Comparison of ENCODE assay signal across 24 cellular contexts in genomic region chr2:127465258-127465657, GRCh38. TPM values are rescaled to one million over a fixed set of nuclear protein-coding genes. Genes with fewer than 3 reads are reported as not detected.
DNase-seq lines count a peak whose midpoint lies in the region; ATAC-seq, FAIRE-seq and TF ChIP-seq lines count a peak whose summit lies in the region.
"Had no signal": no experiment of that assay in that cellular context is flagged by ENCODE, and none has a peak within 500 bp of the region (broad histone marks: within the 10 kb centered on the region; RNA-seq: fewer than 3 reads in every experiment).

No MANE protein-coding gene starts in this region.

- no peaks in the 10 kb centered on the region; the same call in 1 of the 2 replicates for H4K20me1 ChIP-seq in K562 (replicated peaks; ENCODE audit: control insufficient read depth, insufficient read depth, low read length)

- H3K4me1 Mint-ChIP-seq in activated CD4-positive, alpha-beta memory T cell treated with anti-CD3 and anti-CD28 coated beads for 36 hours (ENCODE audit: low read depth) = peaks cover 37% of the 10 kb centered on the region
- peaks cover 13% of the 10 kb centered on the region for H3K4me1 Mint-ChIP-seq in activated CD4-positive, alpha-beta memory T cell treated with anti-CD3 and anti-CD28 coated beads, Interleukin-2, amount 10 ng/mL, durations not matched to agents 7 days and 5 days
- peaks cover 13% of the 10 kb centered on the region for H3K4me1 Mint-ChIP-seq in T-helper 2 cell treated with Interferon-gamma antibody and Interleukin-4, amounts not matched to agents 5 μg/mL and 100 μg/mL, for 36 hours (ENCODE audit: low read depth)

- no peak; the same call in 1 of the 3 replicates for ATAC-seq in K562
- no peak for ATAC-seq in GM18861 (IDR thresholded peaks at IDR 0.05; ENCODE audit: unreplicated experiment)
- no peak for ATAC-seq in HG02763 (IDR thresholded peaks at IDR 0.05; ENCODE audit: unreplicated experiment)
- ATAC-seq: A549; CD8-positive, alpha-beta T cell; gastroesophageal sphincter; natural killer cell treated with Interleukin-12 subunit alpha and Interleukin-12 subunit beta and Interleukin-15 and Interleukin-18, amount 100 ng/mL, for 72 hours; Right ventricle myocardium inferior had no signal

- peak; percentile 36 for DNase-seq in activated CD4-positive, alpha-beta memory T cell treated with anti-CD3 and anti-CD28 coated beads for 36 hours
- DNase-seq in activated CD4-positive, alpha-beta memory T cell treated with anti-CD3 and anti-CD28 coated beads, Interleukin-2, amount 10 ng/mL, durations not matched to agents 7 days and 5 days = no peak
- DNase-seq in GM12891 (ENCODE audit: insufficient read length, low spot score) (no peak), K562 (ENCODE audit: extremely low read depth in 1 of 4, low spot score in 3 of 4) (peak in 1 of 4 experiments; percentile 16), RPMI8226 (no peak)
- DNase-seq in T-helper 2 cell treated with Interferon-gamma antibody and Interleukin-4, amounts not matched to agents 5 μg/mL and 100 μg/mL, for 36 hours (ENCODE audit: low spot score) = peak; percentile 75
- DNase-seq: activated CD4-positive, CD25-positive, alpha-beta regulatory T cell; activated CD8-positive, alpha-beta memory T cell treated with anti-CD3 and anti-CD28 coated beads, Interleukin-2, amount 50 U/mL, for 4 hours; CD8-positive, alpha-beta T cell; DMS 273 treated with DMSO at 0.1 percent for 48 hours; hypothalamus; MG63; NCI-H1417 treated with DMSO at 0.1 percent for 48 hours; NCI-H446; T1000 had no signal

- H3K9me3 Mint-ChIP-seq in activated CD4-positive, alpha-beta memory T cell treated with anti-CD3 and anti-CD28 coated beads for 36 hours = no peaks in the 10 kb centered on the region
- no peaks in the 10 kb centered on the region for H3K9me3 Mint-ChIP-seq in activated CD4-positive, alpha-beta memory T cell treated with anti-CD3 and anti-CD28 coated beads, Interleukin-2, amount 10 ng/mL, durations not matched to agents 7 days and 5 days
- no peaks in the 10 kb centered on the region for H3K9me3 Mint-ChIP-seq in T-helper 2 cell treated with Interferon-gamma antibody and Interleukin-4, amounts not matched to agents 5 μg/mL and 100 μg/mL, for 36 hours
- H3K9me3 Mint-ChIP-seq: CD8-positive, alpha-beta T cell; natural killer cell treated with Interleukin-12 subunit alpha and Interleukin-12 subunit beta and Interleukin-15 and Interleukin-18, amount 100 ng/mL, for 72 hours had no signal

- H3K9ac ChIP-seq in K562 (ENCODE audit: insufficient read depth in 1 of 2, low read depth in 2 of 2, low read length in 2 of 2) = no peak overlapping the region
- H3K9ac ChIP-seq: parathyroid adenoma had no signal

- no peaks in the 10 kb centered on the region for H3K79me2 ChIP-seq in K562 (ENCODE audit: control insufficient read depth, insufficient read depth, low read length)
- H3K79me2 ChIP-seq: parathyroid adenoma had no signal

- H2AFZ ChIP-seq in K562 (ENCODE audit: low read depth, low read length) = no peak overlapping the region
- H2AFZ ChIP-seq: parathyroid adenoma had no signal

- no peak overlapping the region; the same call in 1 of the 2 replicates for H3K4me2 ChIP-seq in K562 (ENCODE audit: insufficient read depth, low read length)
- H3K4me2 ChIP-seq: A549 had no signal

- H3K27ac ChIP-seq in K562 (ENCODE audit: extremely low read depth, low read depth, low read length) = no peak overlapping the region
- H3K27ac ChIP-seq: A549, gastroesophageal sphincter, parathyroid adenoma, right atrium auricular region, upper lobe of left lung had no signal

- H3K4me3 ChIP-seq in K562 = no peak overlapping the region
- H3K4me3 ChIP-seq: A549, gastroesophageal sphincter, MG63, right atrium auricular region, upper lobe of left lung had no signal

- peaks cover 3% of the 10 kb centered on the region for H3K9me1 ChIP-seq in K562 (ENCODE audit: control insufficient read depth, insufficient read depth, low read length)

- no peak overlapping the region for H3K27ac Mint-ChIP-seq in activated CD4-positive, alpha-beta memory T cell treated with anti-CD3 and anti-CD28 coated beads for 36 hours
- H3K27ac Mint-ChIP-seq in activated CD4-positive, alpha-beta memory T cell treated with anti-CD3 and anti-CD28 coated beads, Interleukin-2, amount 10 ng/mL, durations not matched to agents 7 days and 5 days = no peak overlapping the region
- no peak overlapping the region for H3K27ac Mint-ChIP-seq in T-helper 2 cell treated with Interferon-gamma antibody and Interleukin-4, amounts not matched to agents 5 μg/mL and 100 μg/mL, for 36 hours
- H3K27ac Mint-ChIP-seq: CD8-positive, alpha-beta T cell; natural killer cell treated with Interleukin-12 subunit alpha and Interleukin-12 subunit beta and Interleukin-15 and Interleukin-18, amount 100 ng/mL, for 72 hours had no signal

- no peaks in the 10 kb centered on the region for H3K27me3 Mint-ChIP-seq in activated CD4-positive, alpha-beta memory T cell treated with anti-CD3 and anti-CD28 coated beads for 36 hours
- no peaks in the 10 kb centered on the region for H3K27me3 Mint-ChIP-seq in activated CD4-positive, alpha-beta memory T cell treated with anti-CD3 and anti-CD28 coated beads, Interleukin-2, amount 10 ng/mL, durations not matched to agents 7 days and 5 days
- H3K27me3 Mint-ChIP-seq in T-helper 2 cell treated with Interferon-gamma antibody and Interleukin-4, amounts not matched to agents 5 μg/mL and 100 μg/mL, for 36 hours (ENCODE audit: low read depth) = no peaks in the 10 kb centered on the region
- H3K27me3 Mint-ChIP-seq: natural killer cell treated with Interleukin-12 subunit alpha and Interleukin-12 subunit beta and Interleukin-15 and Interleukin-18, amount 100 ng/mL, for 72 hours had no signal

- BruUV-seq in K562 (replicated peaks; lab: Mats Ljungman, UMichigan) = no TSS peak

- H3K36me3 ChIP-seq in K562 (ENCODE audit: control insufficient read depth, insufficient read depth, low read length) = 0 out of 3 replicates have a peak, but pooled peaks cover 5% of the 10 kb centered on the region
- H3K36me3 ChIP-seq: right atrium auricular region had no signal

- 5% methylated on average over 4 of the region's 4 CpGs for WGBS in K562 (ENCODE audit: insufficient coverage, low coverage, missing lambda C conversion rate)

- FAIRE-seq in GM12891 (lab: Jason Lieb, UNC) (peak; percentile 23), K562 (lab: Jason Lieb, UNC) (peak; percentile 32)
- FAIRE-seq: A549 had no signal

- no peak for TF ChIP-seq POLR2A in GM12891 (IDR thresholded peaks at IDR 0.05; ENCODE audit: low read depth, low read length)
- TF ChIP-seq POLR2A in K562 (conservative IDR thresholded peaks at IDR 0.05) = no peak

- no peak for TF ChIP-seq RAD21 in K562 (CRISPR knock-in tag; conservative IDR thresholded peaks at IDR 0.05 in 1 of 2, IDR thresholded peaks at IDR 0.05 in 1 of 2)

- H3K4me1 ChIP-seq in K562 (replicated peaks in 1 of 2; ENCODE audit: control insufficient read depth in 2 of 2, insufficient read depth in 2 of 2, low read length in 2 of 2) = peaks cover 5% of the 10 kb centered on the region in 2 experiments; a peak in 3 of 5 replicates
- H3K4me1 ChIP-seq: A549, gastroesophageal sphincter, parathyroid adenoma, right atrium auricular region, upper lobe of left lung had no signal

- TF ChIP-seq CTCF in K562 (IDR thresholded peaks at IDR 0.05 in 2 of 3, conservative IDR thresholded peaks at IDR 0.05 in 1 of 3; ENCODE audit: insufficient read depth in 2 of 3, low read depth in 1 of 3, low read length in 3 of 3) = no peak

- in situ Hi-C loops in K562 (cut with MboI) = no loop called here

- CTCF ChIA-PET in activated CD4-positive, alpha-beta memory T cell treated with anti-CD3 and anti-CD28 coated beads for 36 hours (lab: Charles Lee) = interaction anchor here (0.6 to 1.4 kb wide), 3 partner anchors 9 to 72 kb away, joined by 3 to 9 read pairs (median 4); no protein-coding TSS in a partner anchor
- CTCF ChIA-PET in activated CD4-positive, alpha-beta memory T cell treated with anti-CD3 and anti-CD28 coated beads, Interleukin-2, amount 10 ng/mL, durations not matched to agents 7 days and 5 days (lab: Charles Lee) = no interaction called here
- CTCF ChIA-PET in K562 (lab: Yijun Ruan, JAX; ENCODE audit: low intra/inter-chr PET ratio) = no interaction called here

- no peaks in the 10 kb centered on the region for H3K9me3 ChIP-seq in K562 (replicated peaks; ENCODE audit: control insufficient read depth, insufficient read depth, low read depth, low read length)
- H3K9me3 ChIP-seq: A549, gastroesophageal sphincter, MG63, right atrium auricular region, upper lobe of left lung had no signal

- no peak for TF ChIP-seq EP300 in K562 (IDR thresholded peaks at IDR 0.05; ENCODE audit: low read length)

- POLR2A ChIA-PET in activated CD4-positive, alpha-beta memory T cell treated with anti-CD3 and anti-CD28 coated beads for 36 hours (lab: Charles Lee) = interaction anchor here (0.7 to 1.3 kb wide), 2 partner anchors 63 to 79 kb away, joined by 3 to 5 read pairs; no protein-coding TSS in a partner anchor
- POLR2A ChIA-PET in activated CD4-positive, alpha-beta memory T cell treated with anti-CD3 and anti-CD28 coated beads, Interleukin-2, amount 10 ng/mL, durations not matched to agents 7 days and 5 days (lab: Charles Lee) = no interaction called here
- POLR2A ChIA-PET in K562 (lab: Yijun Ruan, JAX) = interaction anchor here (0.6 kb wide), 1 partner anchor 34 kb away, joined by 3 read pairs; no protein-coding TSS in a partner anchor

- H3K27me3 ChIP-seq in K562 (ENCODE audit: control insufficient read depth in 2 of 2, insufficient read depth in 2 of 2, low read length in 2 of 2) = no peaks in the 10 kb centered on the region
- H3K27me3 ChIP-seq: gastroesophageal sphincter, MG63, right atrium auricular region, upper lobe of left lung had no signal

- no peak overlapping the region for H3K4me3 Mint-ChIP-seq in activated CD4-positive, alpha-beta memory T cell treated with anti-CD3 and anti-CD28 coated beads for 36 hours
- no peak overlapping the region for H3K4me3 Mint-ChIP-seq in activated CD4-positive, alpha-beta memory T cell treated with anti-CD3 and anti-CD28 coated beads, Interleukin-2, amount 10 ng/mL, durations not matched to agents 7 days and 5 days
- H3K4me3 Mint-ChIP-seq in T-helper 2 cell treated with Interferon-gamma antibody and Interleukin-4, amounts not matched to agents 5 μg/mL and 100 μg/mL, for 36 hours = peak overlapping the region; percentile 45
- H3K4me3 Mint-ChIP-seq: CD8-positive, alpha-beta T cell; natural killer cell treated with Interleukin-12 subunit alpha and Interleukin-12 subunit beta and Interleukin-15 and Interleukin-18, amount 100 ng/mL, for 72 hours had no signal

- intact Hi-C loops in activated CD4-positive, alpha-beta memory T cell treated with anti-CD3 and anti-CD28 coated beads for 36 hours (cut with micrococcal nuclease) = no loop called here
- intact Hi-C loops in K562 (cut with micrococcal nuclease) = no loop called here

- peaks cover 13% of the 10 kb centered on the region for H3K36me3 Mint-ChIP-seq in activated CD4-positive, alpha-beta memory T cell treated with anti-CD3 and anti-CD28 coated beads for 36 hours
- H3K36me3 Mint-ChIP-seq in activated CD4-positive, alpha-beta memory T cell treated with anti-CD3 and anti-CD28 coated beads, Interleukin-2, amount 10 ng/mL, durations not matched to agents 7 days and 5 days (ENCODE audit: low read depth) = peaks cover 12% of the 10 kb centered on the region
- peaks cover 13% of the 10 kb centered on the region for H3K36me3 Mint-ChIP-seq in T-helper 2 cell treated with Interferon-gamma antibody and Interleukin-4, amounts not matched to agents 5 μg/mL and 100 μg/mL, for 36 hours (ENCODE audit: low read depth)
- H3K36me3 Mint-ChIP-seq: natural killer cell treated with Interleukin-12 subunit alpha and Interleukin-12 subunit beta and Interleukin-15 and Interleukin-18, amount 100 ng/mL, for 72 hours had no signal

RNA-seq across cellular contexts. Expression of gene PROC, which starts 47.0 kb away (rescaled TPM):
- not detected for total RNA-seq in activated CD4-positive, alpha-beta memory T cell treated with anti-CD3 and anti-CD28 coated beads for 36 hours
- total RNA-seq in activated CD4-positive, alpha-beta memory T cell treated with anti-CD3 and anti-CD28 coated beads, Interleukin-2, amount 10 ng/mL, durations not matched to agents 7 days and 5 days = not detected
- polyA plus RNA-seq in GM12891 (2012; ENCODE audit: low read depth, missing spikeins) = not detected
- not detected in 2 replicates for total RNA-seq in K562 (2011; cell fraction: chromatin; rRNA removed; ENCODE audit: low replicate concordance)
- total RNA-seq in K562 (2011; cell fraction: nucleolus; rRNA removed) = not detected in 2 replicates
- total RNA-seq in K562 (2011; cell fraction: nucleoplasm; rRNA removed) = not detected in 2 replicates
- total RNA-seq in K562 (2014; rRNA removed) (not detected in 2 replicates), K562 (2014; rRNA removed; fragmentation: Illumina TruSeq; extraction: Trizol) (not detected in 2 replicates), K562 (2015; rRNA removed; fragmentation: Illumina TruSeq; extraction: Trizol) (not detected in 2 replicates), K562 (2021) (not detected in 2 replicates)
- polyA plus RNA-seq in K562 (2011; rRNA removed) (not detected in 2 replicates), K562 (2014; fragmentation: Illumina TruSeq; extraction: Trizol) (not detected in 2 replicates), K562 (2014; fragmentation: Nextera tagmentation; extraction: Ambion mirVana) (not detected), K562 (2014; rRNA removed) (not detected in 2 replicates)
- not detected in 2 replicates for polyA plus RNA-seq in K562 (2011; cell fraction: cytosol; rRNA removed)
- not detected in 2 replicates for polyA plus RNA-seq in K562 (2011; cell fraction: nucleus; rRNA removed)
- 0.14 and 0.25 TPM in 2 replicates for polyA plus RNA-seq in K562 (2012)
- polyA minus RNA-seq in K562 (2011; rRNA and poly(A)+ RNA removed) = not detected in 2 replicates
- not detected in 2 replicates for polyA minus RNA-seq in K562 (2011; cell fraction: cytosol; rRNA and poly(A)+ RNA removed)
- not detected in 2 replicates for polyA minus RNA-seq in K562 (2011; cell fraction: nucleus; rRNA and poly(A)+ RNA removed)
- total RNA-seq: gastroesophageal sphincter; natural killer cell treated with Interleukin-12 subunit alpha and Interleukin-12 subunit beta and Interleukin-15 and Interleukin-18, amount 100 ng/mL, for 72 hours; right atrium auricular region; Right ventricle myocardium inferior had no signal

Comparison
In these comparisons a context has a peak if more than half of its experiments do, and no peak if none do; other contexts are left out.
1. DNase-seq: peak in activated CD4-positive, alpha-beta memory T cell treated with anti-CD3 and anti-CD28 coated beads for 36 hours (single experiment) and T-helper 2 cell treated with Interferon-gamma antibody and Interleukin-4, amounts not matched to agents 5 μg/mL and 100 μg/mL, for 36 hours (single experiment); none in activated CD4-positive, alpha-beta memory T cell treated with anti-CD3 and anti-CD28 coated beads, Interleukin-2, amount 10 ng/mL, durations not matched to agents 7 days and 5 days (single experiment), GM12891 (single experiment) and RPMI8226 (single experiment).